In genomic region chr17:35315283-35315682, GRCh38 we compare ENCODE assay signal across 8 cellular contexts. TPM values are rescaled to one million over a fixed set of nuclear protein-coding genes. Genes with fewer than 3 reads are reported as not detected.
DNase-seq lines count a peak whose midpoint lies in the region; ATAC-seq and TF ChIP-seq lines count a peak whose summit lies in the region.

No MANE protein-coding gene starts in this region.

- no peaks in the 10 kb centered on the region for H4K20me1 ChIP-seq in GM23248 (ENCODE audit: insufficient read depth)

- in situ Hi-C loops in GM23248 (cut with MboI): no loop called here

- peak overlapping the region; percentile 92 for H3K27ac Mint-ChIP-seq in T-helper 17 cell

- DNase-seq in GM23248 (peak; percentile 94), T-helper 17 cell (no peak), fibroblast of villous mesenchyme (ENCODE audit: low read depth) (peak; percentile 75), NCI-H1417 (lab: John Stamatoyannopoulos, UW) (no peak), COLO829 (ENCODE audit: low spot score) (no peak)

- no peak for TF ChIP-seq CTCF in fibroblast of villous mesenchyme (IDR thresholded peaks at IDR 0.05; ENCODE audit: insufficient read depth, low read depth, low read length)

- peak overlapping the region; percentile 41 for H3K4me3 Mint-ChIP-seq in T-helper 17 cell

- H2AFZ ChIP-seq in GM23248: peak overlapping the region; percentile 28; the same call in 1 of the 2 replicates

- no peaks in the 10 kb centered on the region for H3K9me3 ChIP-seq in GM23248 (ENCODE audit: low read depth)
- H3K9me3 ChIP-seq in T-helper 17 cell (ENCODE audit: control insufficient read depth, low read length, poor library complexity, severe bottlenecking): no peaks in the 10 kb centered on the region
- H3K9me3 ChIP-seq in skeletal muscle tissue (ENCODE audit: control insufficient read depth in 3 of 3, low read length in 3 of 3): no peaks in the 10 kb centered on the region

- peak overlapping the region; percentile 26 for H3K4me2 ChIP-seq in GM23248 (ENCODE audit: unreplicated experiment)

- H3K9ac ChIP-seq in GM23248 (peak overlapping the region; percentile 23; the same call in 1 of the 2 replicates), skeletal muscle tissue (ENCODE audit: low read depth in 1 of 3, low read length in 3 of 3) (peak overlapping the region in 2 of 3 donors; percentile 41 to 80)

- ATAC-seq in T-helper 17 cell: no peak
- no peak for ATAC-seq in HG02798 (IDR thresholded peaks at IDR 0.05; ENCODE audit: poor library complexity, unreplicated experiment)
- no peak for ATAC-seq in GM18909 (IDR thresholded peaks at IDR 0.05; ENCODE audit: poor library complexity, unreplicated experiment)

- H3K27ac ChIP-seq in GM23248 (peak overlapping the region; percentile 43; the same call in 1 of the 2 replicates), skeletal muscle tissue (ENCODE audit: low read depth, low read length) (peak overlapping the region; percentile 93)

- H3K9me2 ChIP-seq in GM23248 (ENCODE audit: insufficient read depth): no peaks in the 10 kb centered on the region

- H3K27me3 ChIP-seq in GM23248 (replicated peaks; ENCODE audit: insufficient read depth) (peaks cover 12% of the 10 kb centered on the region; the same call in 1 of the 2 replicates), skeletal muscle tissue (ENCODE audit: control insufficient read depth in 3 of 3, insufficient read depth in 3 of 3, low read length in 3 of 3) (no peaks in the 10 kb centered on the region)

- H3K36me3 Mint-ChIP-seq in T-helper 17 cell (ENCODE audit: low read depth): no peaks in the 10 kb centered on the region

- H3K4me3 ChIP-seq in GM23248 (no peak overlapping the region), fibroblast of villous mesenchyme (ENCODE audit: low read depth, low read length) (no peak overlapping the region), skeletal muscle tissue (ENCODE audit: low read length in 3 of 3) (peak overlapping the region in 1 of 3 donors; percentile 75)

- H3K36me3 ChIP-seq in GM23248 (ENCODE audit: low read depth) (no peaks in the 10 kb centered on the region), skeletal muscle tissue (ENCODE audit: control insufficient read depth in 3 of 3, insufficient read depth in 3 of 3, low read length in 3 of 3) (peaks cover 0 to 5% (median 0%) of the 10 kb centered on the region in 3 donors)

- peaks cover 15% of the 10 kb centered on the region for H3K4me1 ChIP-seq in GM23248 (ENCODE audit: insufficient read depth)
- H3K4me1 ChIP-seq in skeletal muscle tissue (ENCODE audit: control insufficient read depth in 3 of 3, insufficient read depth in 3 of 3, low read length in 3 of 3): peaks cover 25 to 36% (median 28%) of the 10 kb centered on the region in 3 donors

- no peaks in the 10 kb centered on the region for H3K79me2 ChIP-seq in GM23248 (ENCODE audit: insufficient read depth)

- 0 to 2% methylated on average over 5 of the region's 5 CpGs for WGBS in GM23248 (ENCODE audit: low coverage in 1 of 2, low lambda C conversion rate in 2 of 2, missing lambda C conversion rate in 2 of 2), 2 experiments

- H3K27me3 Mint-ChIP-seq in T-helper 17 cell: no peaks in the 10 kb centered on the region

- peaks cover 36% of the 10 kb centered on the region for H3K4me1 Mint-ChIP-seq in T-helper 17 cell

- H3F3A ChIP-seq in GM23248 (ENCODE audit: insufficient read depth): peaks cover 7% of the 10 kb centered on the region

RNA-seq across cellular contexts. Expression of gene SLFN11, which starts 58.1 kb away (rescaled TPM):
- total RNA-seq in GM23248 (2014; rRNA removed; shearing (Covaris generic)): 49.3 and 59.7 TPM in 2 replicates
- polyA plus RNA-seq in GM23248 (2016; fragmentation: Nextera tagmentation; extraction: Ambion mirVana): 32.8 and 34.1 TPM in 2 replicates
- 10 to 100 TPM; 21.0 to 26.7 TPM for total RNA-seq in T-helper 17 cell
- total RNA-seq in fibroblast of villous mesenchyme: 54.8 and 95.9 TPM in 2 replicates
- total RNA-seq in skeletal muscle tissue: 16.7 TPM

Comparison
In these comparisons a context has a peak if more than half of its experiments do, and no peak if none do; other contexts are left out.
1. DNase-seq: peak in GM23248 (single experiment) and fibroblast of villous mesenchyme (single experiment); none in T-helper 17 cell (0 of 3), NCI-H1417 (0 of 3) and COLO829 (single experiment).